In the genomic region with DNA sequence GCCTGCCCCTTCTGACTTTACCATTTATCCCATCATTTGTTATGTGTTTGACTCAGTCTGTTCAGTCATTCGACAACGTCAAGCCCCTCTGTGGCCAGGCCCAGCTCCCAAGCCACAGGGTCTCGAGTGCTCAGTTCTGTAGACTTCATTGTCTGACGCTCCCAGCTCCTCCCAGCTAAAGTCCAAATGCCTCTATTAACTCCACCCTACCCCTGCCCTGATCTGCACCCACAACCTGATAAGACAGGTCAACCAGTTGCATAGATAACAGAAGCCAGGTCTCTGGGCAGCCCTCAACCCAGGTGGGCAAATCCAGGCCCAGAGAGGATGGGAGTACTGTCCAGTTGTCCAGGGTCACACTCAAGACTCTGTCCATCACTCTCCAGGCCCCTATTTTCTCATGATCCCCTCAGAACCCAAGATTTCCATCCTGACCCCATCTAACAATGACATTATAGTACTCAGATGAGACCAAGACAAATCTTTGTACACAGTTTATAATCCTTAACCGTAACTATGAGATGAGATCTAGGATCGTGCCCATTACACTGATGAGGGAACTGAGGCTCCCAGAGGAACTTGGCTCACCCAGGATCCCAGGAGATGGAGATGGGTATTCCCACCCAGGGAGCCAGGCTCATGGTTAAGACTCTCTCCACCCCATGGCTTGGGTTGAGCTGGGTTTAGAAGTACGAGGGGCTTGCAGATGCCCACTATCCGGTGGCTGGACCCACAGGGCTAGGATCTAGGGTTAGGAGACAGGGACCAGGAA, we compare ENCODE assay signal across 18 cellular contexts. TPM values are rescaled to one million over a fixed set of nuclear protein-coding genes. Genes with fewer than 3 reads are reported as not detected.
DNase-seq lines count a peak whose midpoint lies in the region; ATAC-seq, FAIRE-seq and TF ChIP-seq lines count a peak whose summit lies in the region.
"Had no signal": no experiment of that assay in that cellular context is flagged by ENCODE, and none has a peak within 500 bp of the region (broad histone marks: within the 10 kb centered on the region; RNA-seq: fewer than 3 reads in every experiment).

No MANE protein-coding gene starts in this region.

- H3K36me3 Mint-ChIP-seq in endodermal cell (ENCODE audit: low read depth): peaks cover 11% of the 10 kb centered on the region

- peak overlapping the region; percentile 61; the same call in 2 of the 3 replicates for H3K4me2 ChIP-seq in A549

- no peaks in the 10 kb centered on the region for H3K4me1 ChIP-seq in A549
- H3K4me1 ChIP-seq in HUES48 (ENCODE audit: control insufficient read depth, insufficient read depth, low read length): peaks cover 2% of the 10 kb centered on the region; the same call in 1 of the 2 replicates
- no peaks in the 10 kb centered on the region for H3K4me1 ChIP-seq in endodermal cell (ENCODE audit: control insufficient read depth, insufficient read depth, low read length)
- H3K4me1 ChIP-seq in mucosa of rectum (ENCODE audit: control insufficient read depth in 2 of 2, insufficient read depth in 2 of 2, low read length in 2 of 2): peaks cover 0 to 2% of the 10 kb centered on the region in 2 donors
- H3K4me1 ChIP-seq: breast epithelium, prostate gland had no signal

- POLR2A ChIA-PET in A549 (lab: Yijun Ruan, JAX): no interaction called here

- peaks cover 17% of the 10 kb centered on the region for H3K36me3 ChIP-seq in HUES48 (ENCODE audit: control insufficient read depth, insufficient read depth, low read length)
- H3K36me3 ChIP-seq in endodermal cell (ENCODE audit: control insufficient read depth, insufficient read depth, low read length): peaks cover 11% of the 10 kb centered on the region
- H3K36me3 ChIP-seq in mucosa of rectum (ENCODE audit: control insufficient read depth in 2 of 2, insufficient read depth in 2 of 2, low read length in 2 of 2): peaks cover 8 to 10% of the 10 kb centered on the region in 2 donors
- H3K36me3 ChIP-seq: breast epithelium, prostate gland had no signal

- no peak for TF ChIP-seq RAD21 in A549 (conservative IDR thresholded peaks at IDR 0.05 in 1 of 2, IDR thresholded peaks at IDR 0.05 in 1 of 2)

- TF ChIP-seq POLR2A in A549 (IDR thresholded peaks at IDR 0.05; ENCODE audit: low read length): no peak

- peak overlapping the region; percentile 56 for H3K4me3 Mint-ChIP-seq in endodermal cell
- H3K4me3 Mint-ChIP-seq: CD8-positive, alpha-beta memory T cell had no signal

- H3K27me3 Mint-ChIP-seq in endodermal cell (ENCODE audit: insufficient read depth): peaks cover 37% of the 10 kb centered on the region

- ATAC-seq in A549 (no peak), GM19397 (IDR thresholded peaks at IDR 0.05; ENCODE audit: unreplicated experiment) (no peak)
- ATAC-seq: activated naive CD4-positive, alpha-beta T cell treated with anti-CD3 and anti-CD28 coated beads, Interleukin-2, amount 50 U/mL, for 72 hours had no signal

- no peak overlapping the region; a peak in 1 of 6 replicates for H3K27ac ChIP-seq in A549
- no peak overlapping the region for H3K27ac ChIP-seq in HUES48 (ENCODE audit: low read depth, low read length)
- no peak overlapping the region for H3K27ac ChIP-seq in endodermal cell (ENCODE audit: low read depth, low read length)
- H3K27ac ChIP-seq in mucosa of rectum (ENCODE audit: low read depth in 2 of 2, low read length in 2 of 2): no peak overlapping the region
- H3K27ac ChIP-seq: breast epithelium, prostate gland had no signal

- H3K9ac ChIP-seq in HUES48 (ENCODE audit: low read depth, low read length) (no peak overlapping the region), endodermal cell (ENCODE audit: extremely low read depth, low read length, poor library complexity, severe bottlenecking) (no peak overlapping the region), mucosa of rectum (ENCODE audit: low read depth in 1 of 2, low read length in 2 of 2) (peak overlapping the region in 1 of 2 donors; percentile 17)

- H3K27ac Mint-ChIP-seq in endodermal cell: no peak overlapping the region
- H3K27ac Mint-ChIP-seq: activated naive CD4-positive, alpha-beta T cell treated with anti-CD3 and anti-CD28 coated beads, Interleukin-2, amount 50 U/mL, for 72 hours had no signal

- H3K9me3 Mint-ChIP-seq in endodermal cell: no peaks in the 10 kb centered on the region
- H3K9me3 Mint-ChIP-seq: activated naive CD4-positive, alpha-beta T cell treated with anti-CD3 and anti-CD28 coated beads, Interleukin-2, amount 50 U/mL, for 72 hours; CD8-positive, alpha-beta memory T cell had no signal

- DNase-seq in A549 (ENCODE audit: low read depth in 1 of 2, low spot score in 1 of 2): no peak
- DNase-seq in endodermal cell: no peak
- no peak for DNase-seq in NCI-H524 treated with DMSO at 0.1 percent for 48 hours (lab: John Stamatoyannopoulos, UW)
- no peak for DNase-seq in NCI-H1930 (lab: John Stamatoyannopoulos, UW)
- DNase-seq in globus pallidus (ENCODE audit: low spot score): no peak
- DNase-seq: activated CD4-positive, alpha-beta T cell treated with anti-CD3 and anti-CD28 coated beads for 48 hours; CD8-positive, alpha-beta memory T cell; effector memory CD4-positive, alpha-beta T cell; midbrain; stimulated activated CD4-positive, alpha-beta T cell treated with anti-CD3 and anti-CD28 coated beads, Interleukin-15, amount 100 ng/mL, for 24 hours had no signal

- TF ChIP-seq EP300 in A549 (IDR thresholded peaks at IDR 0.05): no peak

- WGBS in A549 (ENCODE audit: missing lambda C conversion rate): 91% methylated on average over 8 of the region's 8 CpGs
- WGBS in endodermal cell (ENCODE audit: insufficient coverage in 1 of 2, insufficient read length in 1 of 2), 2 experiments: 95 to 98% methylated on average over 6 to 8 of the region's 8 CpGs

- H3K9me3 ChIP-seq in A549 (no peaks in the 10 kb centered on the region), HUES48 (ENCODE audit: control insufficient read depth, insufficient read depth, low read length) (no peaks in the 10 kb centered on the region), endodermal cell (ENCODE audit: control insufficient read depth, low read length) (no peaks in the 10 kb centered on the region), mucosa of rectum (ENCODE audit: control insufficient read depth in 2 of 2, low read length in 2 of 2) (no peaks in the 10 kb centered on the region)
- H3K9me3 ChIP-seq: breast epithelium, prostate gland had no signal

- TF ChIP-seq CTCF in A549 (IDR thresholded peaks at IDR 0.05) (no peak), endodermal cell (conservative IDR thresholded peaks at IDR 0.05) (no peak)

- CTCF ChIA-PET in A549 (lab: Yijun Ruan, JAX): interaction anchor here (1.1 kb wide), 1 partner anchor 9 kb away, joined by 3 read pairs; no protein-coding TSS in a partner anchor

- no peak overlapping the region; the same call in 2 of the 3 replicates for H3K4me3 ChIP-seq in A549
- peak overlapping the region; percentile 69; the same call in 1 of the 2 replicates for H3K4me3 ChIP-seq in HUES48 (ENCODE audit: low read depth, low read length)
- peak overlapping the region; percentile 73 for H3K4me3 ChIP-seq in endodermal cell (ENCODE audit: low read length)
- peak overlapping the region; percentile 33 to 58 for H3K4me3 ChIP-seq in mucosa of rectum (ENCODE audit: low read length in 2 of 2)

- no peak for FAIRE-seq in A549 (lab: Jason Lieb, UNC)
- FAIRE-seq: A204.1, G401.6 had no signal

- H3K4me1 Mint-ChIP-seq in endodermal cell: peaks cover 3% of the 10 kb centered on the region

- H3K27me3 ChIP-seq in HUES48 (ENCODE audit: control insufficient read depth, insufficient read depth, low read length) (0 out of 2 replicates have a peak, but pooled peaks cover 2% of the 10 kb centered on the region), endodermal cell (ENCODE audit: control insufficient read depth, insufficient read depth, low read length, poor library complexity, severe bottlenecking) (no peaks in the 10 kb centered on the region), mucosa of rectum (ENCODE audit: control insufficient read depth in 2 of 2, insufficient read depth in 2 of 2, low read length in 2 of 2) (no peaks in the 10 kb centered on the region)
- H3K27me3 ChIP-seq: breast epithelium had no signal

TF ChIP-seq in A549, 52 proteins besides CTCF, POLR2A, EP300 and RAD21 (continues in another document):
- TF ChIP-seq, protein P1, sequence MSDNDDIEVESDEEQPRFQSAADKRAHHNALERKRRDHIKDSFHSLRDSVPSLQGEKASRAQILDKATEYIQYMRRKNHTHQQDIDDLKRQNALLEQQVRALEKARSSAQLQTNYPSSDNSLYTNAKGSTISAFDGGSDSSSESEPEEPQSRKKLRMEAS (IDR thresholded peaks at IDR 0.05): no peak

RNA-seq across cellular contexts. Expression of gene TM6SF2, which starts 1.1 kb away (rescaled TPM):
- polyA plus RNA-seq in A549 (2011; rRNA removed) (0.45 and 0.62 TPM in 2 replicates), A549 (2017; fragmentation: RNase III; extraction: RNeasy Plus Mini Kit Qiagen cat#74134 plus additional on column Dnase treatment) (0.54 to 0.88 TPM (median 0.65 TPM) in 3 replicates)
- polyA plus RNA-seq in A549 (2012; cell fraction: cytosol; rRNA removed): 0.46 and 0.57 TPM in 2 replicates
- polyA plus RNA-seq in A549 (2012; cell fraction: nucleus; rRNA removed): 1.9 and 2.0 TPM in 2 replicates
- 0.58 TPM in 2 replicates for polyA minus RNA-seq in A549 (2011; rRNA and poly(A)+ RNA removed)
- 10 to 100 TPM in 1 of 2 donors, 1 to 10 TPM in 1; 8.2 to 13.1 TPM for total RNA-seq in endodermal cell
- 6.8 TPM for polyA plus RNA-seq in endodermal cell (2013, experiment 1 of 2)
- polyA plus RNA-seq in endodermal cell (2013, experiment 2 of 2): 5.3 TPM
- total RNA-seq: activated naive CD4-positive, alpha-beta T cell treated with anti-CD3 and anti-CD28 coated beads, Interleukin-2, amount 50 U/mL, for 72 hours; CD8-positive, alpha-beta memory T cell had no signal
- polyA plus RNA-seq: CD8-positive, alpha-beta memory T cell had no signal

RNA-seq across cellular contexts. Expression of gene SUGP1, which starts 48.3 kb away (rescaled TPM):
- polyA plus RNA-seq in A549 (2011; rRNA removed) (17.6 and 21.9 TPM in 2 replicates), A549 (2017; fragmentation: RNase III; extraction: RNeasy Plus Mini Kit Qiagen cat#74134 plus additional on column Dnase treatment) (27.4 to 30.0 TPM (median 30.0 TPM) in 3 replicates)
- polyA plus RNA-seq in A549 (2012; cell fraction: cytosol; rRNA removed): 24.0 and 24.9 TPM in 2 replicates
- 45.5 TPM in 2 replicates for polyA plus RNA-seq in A549 (2012; cell fraction: nucleus; rRNA removed)
- 24.0 and 27.0 TPM in 2 replicates for polyA minus RNA-seq in A549 (2011; rRNA and poly(A)+ RNA removed)
- total RNA-seq in endodermal cell: 10 to 100 TPM; 72.2 to 75.5 TPM
- polyA plus RNA-seq in endodermal cell (2013, experiment 1 of 2): 62.9 TPM
- polyA plus RNA-seq in endodermal cell (2013, experiment 2 of 2): 57.0 TPM

RNA-seq across cellular contexts. Expression of gene MAU2, which starts 48.6 kb away (rescaled TPM):
- polyA plus RNA-seq in A549 (2011; rRNA removed): 8.5 and 14.0 TPM in 2 replicates
- 9.2 and 15.5 TPM in 2 replicates for polyA plus RNA-seq in A549 (2012; cell fraction: cytosol; rRNA removed)
- polyA plus RNA-seq in A549 (2012; cell fraction: nucleus; rRNA removed): 41.9 and 56.4 TPM in 2 replicates
- polyA plus RNA-seq in A549 (2017; fragmentation: RNase III; extraction: RNeasy Plus Mini Kit Qiagen cat#74134 plus additional on column Dnase treatment): 10.0 to 11.6 TPM (median 11.5 TPM) in 3 replicates
- polyA minus RNA-seq in A549 (2011; rRNA and poly(A)+ RNA removed): 35.7 and 41.3 TPM in 2 replicates
- total RNA-seq in endodermal cell: 10 to 100 TPM; 64.1 to 64.3 TPM
- polyA plus RNA-seq in endodermal cell (2013, experiment 1 of 2): 44.2 TPM
- 32.0 TPM for polyA plus RNA-seq in endodermal cell (2013, experiment 2 of 2)
